In the genomic region with DNA sequence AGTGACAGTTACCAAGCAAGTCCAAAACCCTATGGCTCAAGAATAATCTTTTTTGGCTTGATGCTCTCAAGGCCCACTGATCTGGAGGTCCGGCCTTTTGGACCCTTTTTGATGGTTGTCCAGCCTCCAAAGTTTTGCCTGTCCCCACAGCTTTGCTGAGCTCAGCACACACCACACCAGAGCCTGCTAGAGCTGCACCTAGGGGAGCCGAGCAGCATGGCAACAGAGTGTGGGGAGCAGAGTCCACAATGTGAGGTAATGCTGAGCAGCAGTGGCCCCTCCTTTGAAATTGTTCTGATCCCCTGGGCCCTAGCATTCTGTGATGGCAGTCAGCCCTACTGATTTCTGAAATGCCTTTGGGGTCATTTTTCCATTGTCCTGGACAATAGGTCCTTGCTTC, we compare ENCODE assay signal across 25 cellular contexts. TPM values are rescaled to one million over a fixed set of nuclear protein-coding genes. Genes with fewer than 3 reads are reported as not detected.
A peak's percentile ranks its signal among the peaks of the same experiment; 100 is the strongest.
DNase-seq lines count a peak whose midpoint lies in the region; ATAC-seq and TF ChIP-seq lines count a peak whose summit lies in the region.
"Had no signal": no experiment of that assay in that cellular context is flagged by ENCODE, and none has a peak within 500 bp of the region (broad histone marks: within the 10 kb centered on the region; RNA-seq: fewer than 3 reads in every experiment).

No MANE protein-coding gene starts in this region.

- peak; percentile 37 for DNase-seq in activated T-cell treated with anti-CD3 and anti-CD28 coated beads, Interleukin-2, amount 50 U/mL, for 24 hours
- no peak for DNase-seq in activated T-cell treated with anti-CD3 and anti-CD28 coated beads, Interleukin-2, amount 50 U/mL, for 48 hours
- DNase-seq in CD8-positive, alpha-beta memory T cell, result no peak
- no peak for DNase-seq in naive thymus-derived CD4-positive, alpha-beta T cell
- DNase-seq in UCSD-AML1 (lab: John Stamatoyannopoulos, UW; ENCODE audit: unreplicated experiment), result no peak
- DNase-seq in sigmoid colon, result no peak
- DNase-seq in retina, result no peak
- DNase-seq: ACHN, amniotic stem cell, BE2C, Caco-2, hypothalamus, Karpas-422, left ventricle myocardium inferior, naive B cell, NCI-H1417 treated with DMSO at 0.1 percent for 48 hours, NCI-H2081, NCI-H226, SIG-M5, SW 1271, trophoblast cell had no signal

- no peak for TF ChIP-seq CTCF in sigmoid colon (IDR thresholded peaks at IDR 0.05)

- no peaks in the 10 kb centered on the region for H3K27me3 Mint-ChIP-seq in activated T-cell treated with anti-CD3 and anti-CD28 coated beads, Interleukin-2, amount 50 U/mL, for 24 hours
- H3K27me3 Mint-ChIP-seq in CD8-positive, alpha-beta memory T cell, result no peaks in the 10 kb centered on the region
- H3K27me3 Mint-ChIP-seq in activated T-helper 17 cell treated with anti-CD3 and anti-CD28 coated beads, Interleukin-2, amount 50 U/mL, for 72 hours, result no peaks in the 10 kb centered on the region
- no peaks in the 10 kb centered on the region for H3K27me3 Mint-ChIP-seq in naive thymus-derived CD4-positive, alpha-beta T cell
- H3K27me3 Mint-ChIP-seq: naive B cell had no signal

- CTCF ChIA-PET in CD8-positive, alpha-beta memory T cell (lab: Charles Lee), result interaction anchor here (1.2 to 2.5 kb wide), 2 partner anchors 44 to 73 kb away, joined by 3 to 9 read pairs; a partner anchor contains a TSS
- CTCF ChIA-PET in naive thymus-derived CD4-positive, alpha-beta T cell (lab: Charles Lee), result interaction anchor here (0.5 to 1.4 kb wide), 3 partner anchors 10 to 175 kb away, joined by 3 read pairs; no protein-coding TSS in a partner anchor

- POLR2A ChIA-PET in CD8-positive, alpha-beta memory T cell (lab: Charles Lee), result interaction anchor here (1.8 kb wide), 1 partner anchor 222 kb away, joined by 4 read pairs; no protein-coding TSS in a partner anchor
- POLR2A ChIA-PET in naive thymus-derived CD4-positive, alpha-beta T cell (lab: Charles Lee), result interaction anchor here (0.6 to 17.4 kb wide), 13 partner anchors 9 to 231 kb away, joined by 3 to 217 read pairs (median 6); a partner anchor contains a TSS

- TF ChIP-seq POLR2A in sigmoid colon (IDR thresholded peaks at IDR 0.05), result no peak

- H3K4me3 Mint-ChIP-seq in activated T-cell treated with anti-CD3 and anti-CD28 coated beads, Interleukin-2, amount 50 U/mL, for 24 hours, result no peak overlapping the region
- peak overlapping the region in 6 of 7 donors; percentile 53 to 100 (median 94) for H3K4me3 Mint-ChIP-seq in CD8-positive, alpha-beta memory T cell
- H3K4me3 Mint-ChIP-seq in activated T-helper 17 cell treated with anti-CD3 and anti-CD28 coated beads, Interleukin-2, amount 50 U/mL, for 72 hours, result peak overlapping the region; percentile 51
- H3K4me3 Mint-ChIP-seq in naive thymus-derived CD4-positive, alpha-beta T cell, result peak overlapping the region in 7 of 10 donors; percentile 13 to 100 (median 72)
- H3K4me3 Mint-ChIP-seq: naive B cell had no signal

- TF ChIP-seq EP300 in sigmoid colon (IDR thresholded peaks at IDR 0.05), result no peak

- intact Hi-C loops in naive thymus-derived CD4-positive, alpha-beta T cell (cut with micrococcal nuclease), result loop anchor here in 1 of 2 donors (2.0 kb wide), 1 partner anchor 19 kb away; no protein-coding TSS in a partner anchor
- intact Hi-C loops in sigmoid colon (cut with DNase I), result no loop called here

- H3K9me3 ChIP-seq in CD8-positive, alpha-beta memory T cell (ENCODE audit: low read length), result peaks cover 20% of the 10 kb centered on the region
- H3K9me3 ChIP-seq in naive thymus-derived CD4-positive, alpha-beta T cell (ENCODE audit: control insufficient read depth in 2 of 3, low read length in 3 of 3), result peaks cover 3 to 30% (median 19%) of the 10 kb centered on the region in 3 experiments
- H3K9me3 ChIP-seq in sigmoid colon, result peaks cover 0 to 4% (median 0%) of the 10 kb centered on the region in 4 donors
- H3K9me3 ChIP-seq: BE2C, Caco-2 had no signal

- H3K4me1 ChIP-seq in CD8-positive, alpha-beta memory T cell (ENCODE audit: insufficient read depth, low read length), result peaks cover 30% of the 10 kb centered on the region
- peaks cover 8 to 16% of the 10 kb centered on the region in 2 donors for H3K4me1 ChIP-seq in naive thymus-derived CD4-positive, alpha-beta T cell (ENCODE audit: control insufficient read depth in 2 of 2, insufficient read depth in 2 of 2, low read length in 2 of 2)
- H3K4me1 ChIP-seq in sigmoid colon, result no peaks in the 10 kb centered on the region
- H3K4me1 ChIP-seq: BE2C, Caco-2, left ventricle myocardium inferior had no signal

- no peak overlapping the region for H3K4me3 ChIP-seq in CD8-positive, alpha-beta memory T cell (ENCODE audit: low read length)
- H3K4me3 ChIP-seq in naive thymus-derived CD4-positive, alpha-beta T cell (ENCODE audit: low read length), result peak overlapping the region; percentile 22
- no peak overlapping the region for H3K4me3 ChIP-seq in sigmoid colon
- H3K4me3 ChIP-seq: left ventricle myocardium inferior, skin epidermis had no signal

- H3K36me3 Mint-ChIP-seq in activated T-cell treated with anti-CD3 and anti-CD28 coated beads, Interleukin-2, amount 50 U/mL, for 24 hours (ENCODE audit: low read depth), result peaks cover 61% of the 10 kb centered on the region
- H3K36me3 Mint-ChIP-seq in CD8-positive, alpha-beta memory T cell, result peaks cover 29 to 66% (median 46%) of the 10 kb centered on the region in 3 donors
- H3K36me3 Mint-ChIP-seq in activated T-helper 17 cell treated with anti-CD3 and anti-CD28 coated beads, Interleukin-2, amount 50 U/mL, for 72 hours (ENCODE audit: low read depth), result peaks cover 36% of the 10 kb centered on the region
- peaks cover 41 to 90% (median 74%) of the 10 kb centered on the region in 5 donors for H3K36me3 Mint-ChIP-seq in naive thymus-derived CD4-positive, alpha-beta T cell
- H3K36me3 Mint-ChIP-seq: naive B cell had no signal

- peaks cover 38% of the 10 kb centered on the region for H3K9me3 Mint-ChIP-seq in activated T-cell treated with anti-CD3 and anti-CD28 coated beads, Interleukin-2, amount 50 U/mL, for 24 hours
- H3K9me3 Mint-ChIP-seq in CD8-positive, alpha-beta memory T cell, result peaks cover 29 to 64% (median 60%) of the 10 kb centered on the region in 5 donors
- peaks cover 26% of the 10 kb centered on the region for H3K9me3 Mint-ChIP-seq in activated T-helper 17 cell treated with anti-CD3 and anti-CD28 coated beads, Interleukin-2, amount 50 U/mL, for 72 hours
- H3K9me3 Mint-ChIP-seq in naive thymus-derived CD4-positive, alpha-beta T cell, result peaks cover 22 to 79% (median 45%) of the 10 kb centered on the region in 11 donors

- no peaks in the 10 kb centered on the region for H3K27me3 ChIP-seq in CD8-positive, alpha-beta memory T cell (ENCODE audit: insufficient read depth, low read length, poor library complexity, severe bottlenecking)
- H3K27me3 ChIP-seq in naive thymus-derived CD4-positive, alpha-beta T cell (ENCODE audit: control insufficient read depth in 2 of 2, insufficient read depth in 2 of 2, low read length in 2 of 2), result no peaks in the 10 kb centered on the region
- H3K27me3 ChIP-seq in sigmoid colon, result no peaks in the 10 kb centered on the region

- ATAC-seq in activated T-helper 17 cell treated with anti-CD3 and anti-CD28 coated beads, Interleukin-2, amount 50 U/mL, for 72 hours (replicated peaks), result peak; percentile 63
- ATAC-seq in naive thymus-derived CD4-positive, alpha-beta T cell, result no peak

- no peak overlapping the region for H3K27ac ChIP-seq in CD8-positive, alpha-beta memory T cell (ENCODE audit: low read depth, low read length)
- H3K27ac ChIP-seq in naive thymus-derived CD4-positive, alpha-beta T cell (ENCODE audit: low read depth, low read length), result peak overlapping the region; percentile 39
- H3K27ac ChIP-seq in sigmoid colon, result no peak overlapping the region
- H3K27ac ChIP-seq: left ventricle myocardium inferior, skin epidermis had no signal

- WGBS in sigmoid colon, 2 donors, result 39 to 69% methylated on average over 2 of the region's 2 CpGs

- H3K36me3 ChIP-seq in CD8-positive, alpha-beta memory T cell (ENCODE audit: insufficient read depth, low read length), result peaks cover 19% of the 10 kb centered on the region
- peaks cover 13 to 21% (median 18%) of the 10 kb centered on the region in 3 experiments for H3K36me3 ChIP-seq in naive thymus-derived CD4-positive, alpha-beta T cell (ENCODE audit: control insufficient read depth in 2 of 3, insufficient read depth in 3 of 3, low read length in 3 of 3)
- H3K36me3 ChIP-seq in sigmoid colon, result no peaks in the 10 kb centered on the region
- H3K36me3 ChIP-seq: BE2C had no signal

- H3K27ac Mint-ChIP-seq in activated T-cell treated with anti-CD3 and anti-CD28 coated beads, Interleukin-2, amount 50 U/mL, for 24 hours, result peak overlapping the region; percentile 73
- peak overlapping the region; percentile 54 to 97 (median 87) for H3K27ac Mint-ChIP-seq in CD8-positive, alpha-beta memory T cell
- H3K27ac Mint-ChIP-seq in activated T-helper 17 cell treated with anti-CD3 and anti-CD28 coated beads, Interleukin-2, amount 50 U/mL, for 72 hours, result peak overlapping the region; percentile 74
- H3K27ac Mint-ChIP-seq in naive thymus-derived CD4-positive, alpha-beta T cell, result peak overlapping the region in 8 of 9 donors; percentile 32 to 98 (median 92)
- H3K27ac Mint-ChIP-seq: naive B cell had no signal

- H3K4me1 Mint-ChIP-seq in activated T-cell treated with anti-CD3 and anti-CD28 coated beads, Interleukin-2, amount 50 U/mL, for 24 hours (ENCODE audit: low read depth), result peaks cover 54% of the 10 kb centered on the region
- peaks cover 68 to 77% (median 71%) of the 10 kb centered on the region in 3 donors for H3K4me1 Mint-ChIP-seq in CD8-positive, alpha-beta memory T cell
- H3K4me1 Mint-ChIP-seq in activated T-helper 17 cell treated with anti-CD3 and anti-CD28 coated beads, Interleukin-2, amount 50 U/mL, for 72 hours, result peaks cover 30% of the 10 kb centered on the region
- peaks cover 26 to 73% (median 65%) of the 10 kb centered on the region in 7 donors for H3K4me1 Mint-ChIP-seq in naive thymus-derived CD4-positive, alpha-beta T cell
- H3K4me1 Mint-ChIP-seq: naive B cell had no signal

RNA-seq across cellular contexts. Expression of a gene that starts 9.3 kb away (rescaled TPM):
- total RNA-seq in CD8-positive, alpha-beta memory T cell, result 10 to 100 TPM; 47.3 to 51.4 TPM
- 861 TPM for polyA plus RNA-seq in CD8-positive, alpha-beta memory T cell
- total RNA-seq in activated T-helper 17 cell treated with anti-CD3 and anti-CD28 coated beads, Interleukin-2, amount 50 U/mL, for 72 hours, result 10 to 100 TPM; 39.7 to 43.1 TPM
- 100 to 1,000 TPM in 3 of 5 experiments, 10 to 100 TPM in 2; 66.3 to 555 (median 321) TPM for total RNA-seq in naive thymus-derived CD4-positive, alpha-beta T cell
- 1,000 to 10,000 TPM in 1 of 2 donors, 100 to 1,000 TPM in 1; 772 to 1,293 TPM for polyA plus RNA-seq in naive thymus-derived CD4-positive, alpha-beta T cell
- 10 to 100 TPM; 10.0 to 15.1 (median 13.3) TPM for total RNA-seq in sigmoid colon
- 10 to 100 TPM in 2 of 3 donors, 1 to 10 TPM in 1; 8.6 to 42.9 (median 12.6) TPM for polyA plus RNA-seq in sigmoid colon
- total RNA-seq: Caco-2, chondrocyte, osteoblast had no signal

RNA-seq across cellular contexts. Expression of a gene that starts 43.2 kb away (rescaled TPM):
- 10 to 100 TPM; 57.3 to 59.3 TPM for total RNA-seq in CD8-positive, alpha-beta memory T cell
- 577 TPM for polyA plus RNA-seq in CD8-positive, alpha-beta memory T cell
- 100 to 1,000 TPM; 102 to 193 TPM for total RNA-seq in activated T-helper 17 cell treated with anti-CD3 and anti-CD28 coated beads, Interleukin-2, amount 50 U/mL, for 72 hours
- total RNA-seq in naive thymus-derived CD4-positive, alpha-beta T cell, result 100 to 1,000 TPM in 4 of 5 experiments, 10 to 100 TPM in 1; 74.9 to 413 (median 406) TPM
- polyA plus RNA-seq in naive thymus-derived CD4-positive, alpha-beta T cell, result 100 to 1,000 TPM; 405 to 762 TPM
- total RNA-seq in sigmoid colon, result 10 to 100 TPM; 18.9 to 24.1 (median 22.2) TPM
- 10 to 100 TPM in 2 of 3 donors, 1 to 10 TPM in 1; 9.5 to 44.8 (median 11.4) TPM for polyA plus RNA-seq in sigmoid colon
- total RNA-seq: Caco-2, chondrocyte, osteoblast had no signal
